Comparison of ENCODE assay signal across 9 cellular contexts in the genomic region with DNA sequence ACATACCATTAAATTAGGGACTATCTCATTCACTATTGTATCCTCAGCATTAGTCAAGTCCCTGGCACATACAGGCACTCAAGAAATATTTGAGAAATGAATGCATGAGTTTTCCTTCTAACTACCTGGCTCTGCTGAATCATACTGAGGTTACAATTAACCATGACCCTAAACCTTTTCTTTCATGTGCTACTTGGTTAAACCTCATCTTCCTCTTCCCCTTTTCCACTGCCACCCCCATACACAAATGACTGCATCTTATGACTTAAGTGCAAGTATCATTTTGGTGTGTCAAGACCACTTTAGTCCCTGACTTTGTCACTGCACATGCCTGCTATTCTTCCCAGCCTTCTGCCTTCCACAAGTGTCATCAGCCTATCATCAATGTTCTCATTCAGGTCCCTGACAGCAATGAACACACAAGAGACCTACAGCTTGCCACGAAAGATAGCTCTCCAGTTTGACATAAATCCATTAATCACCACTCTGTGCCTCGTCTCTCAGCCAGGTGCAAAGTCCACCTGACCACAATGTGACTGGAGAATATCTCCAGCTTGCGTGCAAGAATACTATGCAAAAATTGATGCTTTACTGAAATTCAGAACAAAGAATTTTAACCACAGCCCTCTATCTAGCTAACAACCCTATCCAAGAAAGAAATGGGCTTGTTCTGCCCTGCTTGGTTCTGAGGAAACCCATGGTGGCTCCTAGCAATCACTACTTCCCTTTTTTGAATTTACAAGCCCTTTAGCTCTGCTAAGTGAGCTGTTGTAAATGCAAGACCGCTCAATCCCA.
DNase-seq lines count a peak whose midpoint lies in the region; ATAC-seq, FAIRE-seq and TF ChIP-seq lines count a peak whose summit lies in the region.
"Had no signal": no experiment of that assay in that cellular context is flagged by ENCODE, and none has a peak within 500 bp of the region (broad histone marks: within the 10 kb centered on the region; RNA-seq: fewer than 3 reads in every experiment).

No MANE protein-coding gene starts in this region.

- H3K4me3 ChIP-seq in mammary epithelial cell (replicated peaks in 1 of 3; ENCODE audit: insufficient read depth in 1 of 3, low read depth in 2 of 3, low read length in 3 of 3) (no peak overlapping the region), breast epithelium (no peak overlapping the region), Karpas-422 (ENCODE audit: low read length) (peak overlapping the region; percentile 49), HepG2 (replicated peaks in 1 of 3; ENCODE audit: insufficient read depth in 1 of 3, low read depth in 2 of 3, low read length in 3 of 3) (no peak overlapping the region; a peak in 1 of 6 replicates)

- no peaks in the 10 kb centered on the region for H3K9me3 Mint-ChIP-seq in HFFc6
- H3K9me3 Mint-ChIP-seq in T-helper 2 cell treated with Interferon-gamma antibody and Interleukin-4, amounts not matched to agents 5 μg/mL and 100 μg/mL, for 36 hours = no peaks in the 10 kb centered on the region

- no peaks in the 10 kb centered on the region for H4K20me1 ChIP-seq in mammary epithelial cell (ENCODE audit: insufficient read depth, low read length)
- H4K20me1 ChIP-seq in Karpas-422 (ENCODE audit: insufficient read depth, low read depth, low read length) = peaks cover 69% of the 10 kb centered on the region
- H4K20me1 ChIP-seq in HepG2 (ENCODE audit: insufficient read depth, low read length) = peaks cover 5% of the 10 kb centered on the region

- H3K9me2 ChIP-seq in Karpas-422 (replicated peaks; ENCODE audit: insufficient read depth, low read length) = no peaks in the 10 kb centered on the region

- DNase-seq in mammary epithelial cell (peak; percentile 85), breast epithelium (ENCODE audit: low spot score in 2 of 2) (no peak), HFFc6 (peak; percentile 62), Karpas-422 (peak; percentile 93), HepG2 (ENCODE audit: low spot score) (peak; percentile 92), posterior cingulate gyrus (no peak), head of caudate nucleus (no peak)
- DNase-seq in T-helper 2 cell treated with Interferon-gamma antibody and Interleukin-4, amounts not matched to agents 5 μg/mL and 100 μg/mL, for 36 hours (ENCODE audit: low spot score) = peak; percentile 67

- TF ChIP-seq POLR2A in breast epithelium (IDR thresholded peaks at IDR 0.05) (no peak), HepG2 (IDR thresholded peaks at IDR 0.05; ENCODE audit: insufficient read depth in 1 of 2, low read depth in 2 of 2, low read length in 2 of 2) (no peak)

- TF ChIP-seq EP300 in HepG2 (IDR thresholded peaks at IDR 0.05; ENCODE audit: low read depth in 2 of 2, low read length in 2 of 2) (no peak), HepG2 (CRISPR knock-in tag; IDR thresholded peaks at IDR 0.05; ENCODE audit: borderline replicate concordance) (no peak)

- no peak overlapping the region for H3K4me3 Mint-ChIP-seq in HFFc6
- H3K4me3 Mint-ChIP-seq in T-helper 2 cell treated with Interferon-gamma antibody and Interleukin-4, amounts not matched to agents 5 μg/mL and 100 μg/mL, for 36 hours = peak overlapping the region; percentile 1

- H3K27me3 ChIP-seq in mammary epithelial cell (ENCODE audit: insufficient read depth, low read length) (no peaks in the 10 kb centered on the region), breast epithelium (no peaks in the 10 kb centered on the region), Karpas-422 (ENCODE audit: low read length) (no peaks in the 10 kb centered on the region), HepG2 (ENCODE audit: control insufficient read depth in 1 of 2, insufficient read depth in 2 of 2, low read length in 2 of 2) (no peaks in the 10 kb centered on the region)

- in situ Hi-C loops in mammary epithelial cell (cut with MboI; ENCODE audit: low sequenced_read_pairs in 2 of 2) (no loop called here), HepG2 (cut with HindIII; ENCODE audit: extremely low pct_ligation_motif_present, low pct_unique_long_range_greater_than_20kb) (loop anchor here (5.0 kb wide), 1 partner anchor 225 kb away; no protein-coding TSS in a partner anchor)

- H3K9ac ChIP-seq in mammary epithelial cell (ENCODE audit: insufficient read depth, low read length) = no peak overlapping the region
- peak overlapping the region; percentile 9 for H3K9ac ChIP-seq in Karpas-422 (ENCODE audit: low read length)
- peak overlapping the region; percentile 36 for H3K9ac ChIP-seq in HepG2 (ENCODE audit: insufficient read depth, low read depth, low read length)

- H3K27ac ChIP-seq in mammary epithelial cell (ENCODE audit: insufficient read depth, low read depth, low read length) = peak overlapping the region; percentile 27
- peak overlapping the region in 1 of 2 donors; percentile 33 for H3K27ac ChIP-seq in breast epithelium
- peak overlapping the region; percentile 91 for H3K27ac ChIP-seq in Karpas-422 (ENCODE audit: low read length)
- peak overlapping the region; percentile 62 for H3K27ac ChIP-seq in HepG2 (ENCODE audit: extremely low read length, insufficient read depth, low read length)

- no peaks in the 10 kb centered on the region; the same call in 1 of the 2 replicates for H3K36me3 Mint-ChIP-seq in HFFc6 (ENCODE audit: low read depth)
- H3K36me3 Mint-ChIP-seq in T-helper 2 cell treated with Interferon-gamma antibody and Interleukin-4, amounts not matched to agents 5 μg/mL and 100 μg/mL, for 36 hours (ENCODE audit: low read depth) = peaks cover 2% of the 10 kb centered on the region

- H3K4me2 ChIP-seq in mammary epithelial cell (ENCODE audit: insufficient read depth, low read depth, low read length) (peak overlapping the region; percentile 29), Karpas-422 (ENCODE audit: low read depth, low read length, poor library complexity, severe bottlenecking) (peak overlapping the region; percentile 79), HepG2 (ENCODE audit: low read depth, low read length) (peak overlapping the region; percentile 42)

- no peak for TF ChIP-seq RAD21 in HepG2 (CRISPR knock-in tag; IDR thresholded peaks at IDR 0.05)

- peak overlapping the region; percentile 30 for H3K27ac Mint-ChIP-seq in HFFc6
- H3K27ac Mint-ChIP-seq in T-helper 2 cell treated with Interferon-gamma antibody and Interleukin-4, amounts not matched to agents 5 μg/mL and 100 μg/mL, for 36 hours = peak overlapping the region; percentile 1

- H2AFZ ChIP-seq in mammary epithelial cell (ENCODE audit: low read depth, low read length) (no peak overlapping the region), Karpas-422 (ENCODE audit: low read length) (no peak overlapping the region), HepG2 (ENCODE audit: low read length) (no peak overlapping the region)

- no TSS peak for BruUV-seq in mammary epithelial cell (replicated peaks; lab: Mats Ljungman, UMichigan)
- no TSS peak for BruUV-seq in HepG2 (replicated peaks; lab: Mats Ljungman, UMichigan)

- ATAC-seq in HepG2 = peak; percentile 93

- CTCF ChIA-PET in mammary epithelial cell (lab: Charles Lee; ENCODE audit: low non-redundant PET) = interaction anchor here (0.9 kb wide), 1 partner anchor 74 kb away, joined by 4 read pairs; no protein-coding TSS in a partner anchor
- CTCF ChIA-PET in HepG2 (lab: Yijun Ruan, JAX; ENCODE audit: low intra/inter-chr PET ratio, low total read pairs) = interaction anchor here (1.0 to 3.8 kb wide), 2 partner anchors 73 to 225 kb away, joined by 3 to 42 read pairs; no protein-coding TSS in a partner anchor

- POLR2A ChIA-PET in HepG2 (lab: Yijun Ruan, JAX) = interaction anchor here (1.3 kb wide), 2 partner anchors 33 to 74 kb away, joined by 3 to 6 read pairs; partner anchors contain the start of gene MAPKAP1

- H3K27me3 Mint-ChIP-seq in HFFc6 (ENCODE audit: insufficient read depth) = no peaks in the 10 kb centered on the region; the same call in 1 of the 2 replicates
- H3K27me3 Mint-ChIP-seq in T-helper 2 cell treated with Interferon-gamma antibody and Interleukin-4, amounts not matched to agents 5 μg/mL and 100 μg/mL, for 36 hours (ENCODE audit: low read depth) = no peaks in the 10 kb centered on the region

- intact Hi-C loops in mammary epithelial cell (cut with micrococcal nuclease) = loop anchor here (5.0 kb wide), 1 partner anchor 225 kb away; no protein-coding TSS in a partner anchor
- intact Hi-C loops in breast epithelium (cut with DNase I; ENCODE audit: low total_unique reads) = no loop called here
- intact Hi-C loops in HepG2 (cut with micrococcal nuclease; ENCODE audit: unreplicated experiment) = loop anchor here (5.0 kb wide), 2 partner anchors 145 to 205 kb away; no protein-coding TSS in a partner anchor
- intact Hi-C loops in posterior cingulate gyrus (cut with DNase I) = loop anchor here (5.0 to 10.0 kb wide), 2 partner anchors 78 to 225 kb away; no protein-coding TSS in a partner anchor
- intact Hi-C loops in head of caudate nucleus (cut with DNase I) = no loop called here

- peaks cover 71% of the 10 kb centered on the region for H3K4me1 Mint-ChIP-seq in HFFc6 (ENCODE audit: low read depth)
- peaks cover 49% of the 10 kb centered on the region for H3K4me1 Mint-ChIP-seq in T-helper 2 cell treated with Interferon-gamma antibody and Interleukin-4, amounts not matched to agents 5 μg/mL and 100 μg/mL, for 36 hours (ENCODE audit: low read depth)

- H3K9me3 ChIP-seq in mammary epithelial cell (replicated peaks; ENCODE audit: insufficient read depth, low read length) = no peaks in the 10 kb centered on the region
- no peaks in the 10 kb centered on the region for H3K9me3 ChIP-seq in breast epithelium
- no peaks in the 10 kb centered on the region for H3K9me3 ChIP-seq in Karpas-422 (ENCODE audit: low read length)
- no peaks in the 10 kb centered on the region for H3K9me3 ChIP-seq in HepG2 (ENCODE audit: low read length)

- TF ChIP-seq CTCF in mammary epithelial cell (conservative IDR thresholded peaks at IDR 0.05 in 1 of 2, IDR thresholded peaks at IDR 0.05 in 1 of 2; ENCODE audit: extremely low read depth in 1 of 2, insufficient read depth in 1 of 2, low read depth in 1 of 2, low read length in 2 of 2) (no peak), breast epithelium (IDR thresholded peaks at IDR 0.05) (no peak), HFFc6 (IDR thresholded peaks at IDR 0.05) (no peak), HepG2 (CRISPR knock-in tag; IDR thresholded peaks at IDR 0.05) (no peak)

- WGBS in mammary epithelial cell (ENCODE audit: low coverage, missing lambda C conversion rate) = 76% methylated on average over 3 of the region's 4 CpGs
- 29% methylated on average over 4 of the region's 4 CpGs for WGBS in HepG2 (ENCODE audit: low lambda C conversion rate)

- H3K36me3 ChIP-seq in mammary epithelial cell (ENCODE audit: insufficient read depth, low read length) (no peaks in the 10 kb centered on the region), breast epithelium (no peaks in the 10 kb centered on the region), Karpas-422 (ENCODE audit: insufficient read depth, low read length) (no peaks in the 10 kb centered on the region), HepG2 (replicated peaks in 1 of 2; ENCODE audit: control insufficient read depth in 1 of 2, insufficient read depth in 2 of 2, low read length in 2 of 2) (no peaks in the 10 kb centered on the region)

- peaks cover 87% of the 10 kb centered on the region for H3K79me2 ChIP-seq in mammary epithelial cell (ENCODE audit: insufficient read depth, low read length)
- peaks cover 40% of the 10 kb centered on the region for H3K79me2 ChIP-seq in Karpas-422 (ENCODE audit: low read length)
- H3K79me2 ChIP-seq in HepG2 (ENCODE audit: insufficient read depth, low read length) = peaks cover 11% of the 10 kb centered on the region

- peak; percentile 87 for FAIRE-seq in HepG2 (lab: Jason Lieb, UNC)
- FAIRE-seq: G401.6 had no signal

- dilution Hi-C loops in mammary epithelial cell (cut with HindIII; ENCODE audit: low sequenced_read_pairs) = no loop called here

- H3K4me1 ChIP-seq in mammary epithelial cell (ENCODE audit: insufficient read depth, low read length) (peaks cover 47% of the 10 kb centered on the region), breast epithelium (peaks cover 0 to 8% of the 10 kb centered on the region in 2 donors), Karpas-422 (ENCODE audit: low read length) (peaks cover 81% of the 10 kb centered on the region), HepG2 (ENCODE audit: insufficient read depth, low read length) (peaks cover 31% of the 10 kb centered on the region)

Comparison
In these comparisons a context has a peak if more than half of its experiments do, and no peak if none do; other contexts are left out.
1. DNase-seq: peak in mammary epithelial cell (single experiment), HFFc6 (single experiment), Karpas-422 (single experiment), T-helper 2 cell treated with Interferon-gamma antibody and Interleukin-4, amounts not matched to agents 5 μg/mL and 100 μg/mL, for 36 hours (single experiment) and HepG2 (single experiment); none in breast epithelium (0 of 2), posterior cingulate gyrus (0 of 10) and head of caudate nucleus (0 of 42).
2. intact Hi-C loops: an anchor here in mammary epithelial cell (5.0 kb wide), HepG2 (5.0 kb wide) and posterior cingulate gyrus (5.0 to 10.0 kb wide); none called in breast epithelium and head of caudate nucleus.
3. H3K4me2 ChIP-seq: peak in every context shown above with its lines; median percentile 79 in Karpas-422; 42 in HepG2; 29 in mammary epithelial cell.